ENCODE assay signal across 8 cellular contexts in genomic region chr20:41028359-41029149, GRCh38. TPM values are rescaled to one million over a fixed set of nuclear protein-coding genes. Genes with fewer than 3 reads are reported as not detected.
DNase-seq lines count a peak whose midpoint lies in the region; ATAC-seq and TF ChIP-seq lines count a peak whose summit lies in the region.

Gene TOP1 (plus strand): TSS chr20:41028822. CDS start chr20:41029068, 246 bp downstream.

- H3K4me3 Mint-ChIP-seq in activated naive CD8-positive, alpha-beta T cell, result peak within 1 kb of the TSS; percentile 94

- no peaks in the 10 kb centered on the region for H3K27me3 Mint-ChIP-seq in activated naive CD8-positive, alpha-beta T cell

- peak within 1 kb of the TSS; percentile 93 for H3K4me3 ChIP-seq in osteoblast (ENCODE audit: insufficient read depth, low read length)
- H3K4me3 ChIP-seq in thoracic aorta, result peak within 1 kb of the TSS; percentile 89

- ATAC-seq in HG02623 (IDR thresholded peaks at IDR 0.05; ENCODE audit: unreplicated experiment) (peak; percentile 89), thoracic aorta (ENCODE audit: insufficient number of reproducible peaks, low FRiP score, low read depth) (peak; percentile 94)

- H3K27me3 ChIP-seq in osteoblast (ENCODE audit: insufficient read depth, low read length) (no peaks in the 10 kb centered on the region), thoracic aorta (replicated peaks; ENCODE audit: insufficient read depth) (no peaks in the 10 kb centered on the region)

- H3K9me3 ChIP-seq in osteoblast (ENCODE audit: low read depth, low read length) (no peaks in the 10 kb centered on the region), thoracic aorta (no peaks in the 10 kb centered on the region)

- H3K9me3 Mint-ChIP-seq in activated naive CD8-positive, alpha-beta T cell (ENCODE audit: low read depth), result no peaks in the 10 kb centered on the region

- H3K4me2 ChIP-seq in osteoblast (ENCODE audit: insufficient read depth, low read length), result peak within 1 kb of the TSS; percentile 93

- H3K27ac ChIP-seq in osteoblast (ENCODE audit: low read depth, low read length) (peak within 1 kb of the TSS; percentile 96), thoracic aorta (peak within 1 kb of the TSS; percentile 93 to 95)

- peak within 1 kb of the TSS; percentile 89 for H2AFZ ChIP-seq in osteoblast (ENCODE audit: low read length)

- peak; percentile 100 for DNase-seq in GM10248 (ENCODE audit: extremely low spot score)
- DNase-seq in NCI-H1105 (lab: John Stamatoyannopoulos, UW), result peak; percentile 99
- peak; percentile 99 for DNase-seq in SKM-1 treated with dmso at 0.1 percent for 144 hours (lab: John Stamatoyannopoulos, UW; ENCODE audit: unreplicated experiment)
- DNase-seq in glomerular visceral epithelial cell (ENCODE audit: extremely low spot score), result peak; percentile 100
- peak; percentile 99 for DNase-seq in osteoblast (ENCODE audit: insufficient read length, low spot score, missing footprints)
- DNase-seq in thoracic aorta (ENCODE audit: low spot score), result peak; percentile 100

- H3K36me3 Mint-ChIP-seq in activated naive CD8-positive, alpha-beta T cell, result peaks cover 12% of the 10 kb centered on the region

- no peaks in the 10 kb centered on the region for H3K36me3 ChIP-seq in osteoblast (ENCODE audit: insufficient read depth, low read length)
- H3K36me3 ChIP-seq in thoracic aorta, result no peaks in the 10 kb centered on the region

- CTCF ChIA-PET in GM10248 (lab: Yijun Ruan, JAX), result interaction anchor here (0.7 to 1.5 kb wide), 5 partner anchors 10 to 60 kb away, joined by 3 to 7 read pairs (median 3); no protein-coding TSS in a partner anchor

- peaks cover 50% of the 10 kb centered on the region for H3K79me2 ChIP-seq in osteoblast (ENCODE audit: insufficient read depth, low read length)

- H3K4me1 Mint-ChIP-seq in activated naive CD8-positive, alpha-beta T cell (ENCODE audit: low read depth), result peaks cover 45% of the 10 kb centered on the region

- peaks cover 28% of the 10 kb centered on the region for H4K20me1 ChIP-seq in osteoblast (ENCODE audit: insufficient read depth, low read length)

- no peak for TF ChIP-seq CTCF in GM10248 (IDR thresholded peaks at IDR 0.05; ENCODE audit: control extremely low read depth, extremely low read depth, low read depth, missing control alignments)
- no peak for TF ChIP-seq CTCF in osteoblast (IDR thresholded peaks at IDR 0.05; ENCODE audit: extremely low read depth, low read depth, low read length)
- TF ChIP-seq CTCF in thoracic aorta (IDR thresholded peaks at IDR 0.05), result no peak

- H3K27ac Mint-ChIP-seq in activated naive CD8-positive, alpha-beta T cell, result peak within 1 kb of the TSS; percentile 93

- POLR2A ChIA-PET in GM10248 (lab: Yijun Ruan, JAX), result no interaction called here

- peaks cover 36% of the 10 kb centered on the region for H3K4me1 ChIP-seq in osteoblast (ENCODE audit: insufficient read depth, low read length)
- H3K4me1 ChIP-seq in thoracic aorta (ENCODE audit: control insufficient read depth in 1 of 2, low read depth in 2 of 2), result peaks cover 35 to 38% of the 10 kb centered on the region in 2 donors

RNA-seq across cellular contexts. Expression of gene TOP1, which starts in this region (rescaled TPM):
- total RNA-seq in osteoblast, result 9.4 and 10.5 TPM in 2 replicates
- total RNA-seq in thoracic aorta, result 10 to 100 TPM; 17.3 to 35.4 TPM

Comparison
In these comparisons a context has a peak if more than half of its experiments do, and no peak if none do; other contexts are left out.
1. Peak in every context shown above with its lines: DNase-seq, ATAC-seq, H3K4me3 ChIP-seq and H3K27ac ChIP-seq.